ENCODE assay signal across 8 cellular contexts in the genomic region with DNA sequence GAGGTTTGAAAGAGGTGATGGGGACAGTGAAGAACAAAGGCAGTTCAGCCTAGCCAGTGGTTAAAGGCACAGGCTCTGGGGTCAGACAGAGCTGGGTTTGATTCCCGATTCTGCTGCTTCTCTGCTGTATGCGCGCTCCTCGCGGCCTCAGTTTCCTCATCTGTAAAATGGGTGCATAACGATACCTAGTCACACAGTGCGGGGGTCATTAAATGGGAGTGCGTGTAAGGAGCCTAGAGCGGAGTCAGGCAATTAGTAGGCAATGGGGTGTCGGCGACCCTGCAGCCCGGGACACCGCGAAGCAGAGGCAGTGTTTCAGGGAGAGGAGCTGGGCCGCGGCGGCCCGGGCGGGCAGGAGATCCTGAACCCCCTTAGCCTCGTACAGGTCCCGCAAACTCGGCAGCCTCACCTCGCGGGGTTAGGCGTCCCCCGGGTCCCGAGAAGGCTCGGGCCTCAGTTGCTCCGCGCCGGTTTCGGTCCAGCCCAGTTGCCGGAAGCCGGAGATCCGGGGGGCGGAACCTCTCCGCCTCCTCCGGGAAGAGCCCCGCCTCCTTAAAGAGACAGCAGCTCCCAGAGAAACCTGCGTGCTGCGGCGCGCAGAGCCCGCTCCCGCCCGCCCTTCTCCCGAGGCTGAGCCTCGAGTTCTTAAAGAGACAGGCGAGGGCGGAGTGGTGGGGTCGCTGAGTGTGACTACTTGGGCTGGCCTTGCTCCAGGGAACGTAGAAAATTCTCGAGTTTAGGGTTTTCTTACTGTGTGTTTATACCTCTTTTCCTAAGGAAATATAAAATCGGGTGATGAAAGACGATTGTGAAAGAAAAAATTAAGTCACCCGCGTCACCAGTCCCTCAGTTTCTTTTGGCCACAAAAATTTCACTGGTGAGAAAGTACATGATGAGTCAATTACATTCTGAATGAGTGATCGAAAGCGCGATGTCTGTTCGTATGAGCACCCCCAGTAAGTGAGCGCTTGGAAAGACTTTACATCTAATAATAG. TPM values are rescaled to one million over a fixed set of nuclear protein-coding genes. Genes with fewer than 3 reads are reported as not detected.
DNase-seq lines count a peak whose midpoint lies in the region; ATAC-seq and TF ChIP-seq lines count a peak whose summit lies in the region.

TSS of gene YIPF1 (minus strand) at position 494 of the 995 bp plus-strand sequence. CDS start 860 bp downstream, outside the sequence.

- H3K36me3 ChIP-seq in GM06990 (ENCODE audit: control insufficient read depth, insufficient read depth, low read length) (peaks cover 3% of the 10 kb centered on the region), suprapubic skin (peaks cover 27% of the 10 kb centered on the region)

- no peak for TF ChIP-seq EP300 in suprapubic skin (IDR thresholded peaks at IDR 0.05)

- H3K4me3 ChIP-seq in GM06990 (replicated peaks; ENCODE audit: low read depth, low read length), result peak within 1 kb of the TSS; percentile 96
- H3K4me3 ChIP-seq in HFF-Myc (replicated peaks; ENCODE audit: low read depth, low read length), result peak within 1 kb of the TSS; percentile 60
- peak within 1 kb of the TSS; percentile 65 for H3K4me3 ChIP-seq in suprapubic skin

- no peaks in the 10 kb centered on the region for H3K9me3 ChIP-seq in suprapubic skin

- DNase-seq in GM06990 (ENCODE audit: extremely low read depth, insufficient read length) (peak; percentile 91), HFF-Myc (ENCODE audit: extremely low read depth, low read depth) (peak; percentile 41), NAMALWA (ENCODE audit: low spot score) (peak; percentile 86), SKM-1 (lab: John Stamatoyannopoulos, UW; ENCODE audit: unreplicated experiment) (peak; percentile 50), glomerular endothelial cell (ENCODE audit: extremely low read depth, low read depth, low spot score) (no peak), occipital lobe (lab: John Stamatoyannopoulos, UW) (peak; percentile 91), suprapubic skin (ENCODE audit: low spot score in 2 of 2) (peak; percentile 94)
- DNase-seq in activated naive CD4-positive, alpha-beta T cell treated with anti-CD3 and anti-CD28 coated beads, Interleukin-2, amount 50 U/mL, for 72 hours (ENCODE audit: low spot score in 2 of 2), result peak; percentile 82 to 91

- H3K27ac ChIP-seq in suprapubic skin, result peak within 1 kb of the TSS; percentile 30

- WGBS in suprapubic skin, result 5% methylated on average over 31 of the region's 62 CpGs

- H3K9me3 Mint-ChIP-seq in activated naive CD4-positive, alpha-beta T cell treated with anti-CD3 and anti-CD28 coated beads, Interleukin-2, amount 50 U/mL, for 72 hours, result no peaks in the 10 kb centered on the region

- peaks cover 20% of the 10 kb centered on the region for H3K4me1 ChIP-seq in suprapubic skin

- H3K27me3 ChIP-seq in GM06990 (replicated peaks; ENCODE audit: control insufficient read depth, insufficient read depth, low read length), result no peaks in the 10 kb centered on the region
- H3K27me3 ChIP-seq in suprapubic skin, result no peaks in the 10 kb centered on the region

- ATAC-seq in activated naive CD4-positive, alpha-beta T cell treated with anti-CD3 and anti-CD28 coated beads, Interleukin-2, amount 50 U/mL, for 72 hours, result peak; percentile 85 to 94

- TF ChIP-seq CTCF in GM06990 (IDR thresholded peaks at IDR 0.05; ENCODE audit: insufficient read depth, low read length, poor library complexity, severe bottlenecking) (no peak), HFF-Myc (IDR thresholded peaks at IDR 0.05; ENCODE audit: low read depth, low read length, missing control alignments) (no peak), suprapubic skin (IDR thresholded peaks at IDR 0.05) (no peak)

- peak in 1 of 2 donors; percentile 28 for TF ChIP-seq POLR2A in suprapubic skin (IDR thresholded peaks at IDR 0.05)

- peaks cover 7 to 11% of the 10 kb centered on the region in 2 donors for H3K36me3 Mint-ChIP-seq in activated naive CD4-positive, alpha-beta T cell treated with anti-CD3 and anti-CD28 coated beads, Interleukin-2, amount 50 U/mL, for 72 hours

- peak within 1 kb of the TSS; percentile 95 to 99 for H3K27ac Mint-ChIP-seq in activated naive CD4-positive, alpha-beta T cell treated with anti-CD3 and anti-CD28 coated beads, Interleukin-2, amount 50 U/mL, for 72 hours

RNA-seq across cellular contexts. Expression of gene YIPF1, which starts in this region (rescaled TPM):
- total RNA-seq in activated naive CD4-positive, alpha-beta T cell treated with anti-CD3 and anti-CD28 coated beads, Interleukin-2, amount 50 U/mL, for 72 hours, result 10 to 100 TPM; 18.1 to 21.8 TPM
- total RNA-seq in glomerular endothelial cell, result 27.8 and 29.3 TPM in 2 replicates
- total RNA-seq in occipital lobe, result 13.7 TPM
- total RNA-seq in suprapubic skin, result 10 to 100 TPM; 14.9 to 26.1 (median 23.5) TPM
